In genomic region chr2:233551491-233551890, GRCh38 we compare ENCODE assay signal across 16 cellular contexts. TPM values are rescaled to one million over a fixed set of nuclear protein-coding genes. Genes with fewer than 3 reads are reported as not detected.
DNase-seq lines count a peak whose midpoint lies in the region; ATAC-seq and TF ChIP-seq lines count a peak whose summit lies in the region.
"Had no signal": no experiment of that assay in that cellular context is flagged by ENCODE, and none has a peak within 500 bp of the region (broad histone marks: within the 10 kb centered on the region; RNA-seq: fewer than 3 reads in every experiment).

No MANE protein-coding gene starts in this region.

- no peaks in the 10 kb centered on the region for H3K79me2 ChIP-seq in PC-3 (ENCODE audit: low read length)

- WGBS in urinary bladder: 67% methylated on average over 4 of the region's 4 CpGs

- H3K9ac ChIP-seq in PC-3 (ENCODE audit: low read length): no peak overlapping the region

- peak; percentile 89 for DNase-seq in HT-29 (ENCODE audit: low spot score)
- no peak for DNase-seq in PC-3
- peak; percentile 51 for DNase-seq in kidney tubule cell (ENCODE audit: low spot score)
- no peak for DNase-seq in NCI-H1048 (lab: John Stamatoyannopoulos, UW)
- DNase-seq in NCI-H2081 treated with DMSO at 0.1 percent for 48 hours (lab: John Stamatoyannopoulos, UW): no peak
- DNase-seq: AML-193; Caco-2; CD4-positive, alpha-beta T cell; DMS153; DMS79 treated with DMSO at 0.1 percent for 48 hours; GF-D8; H9; KG1 had no signal

- H3F3A ChIP-seq in PC-3 (ENCODE audit: low read length, unreplicated experiment): peaks cover 2% of the 10 kb centered on the region

- H3K4me1 ChIP-seq in PC-3 (ENCODE audit: insufficient read depth, low read length) (peaks cover 12% of the 10 kb centered on the region), urinary bladder (ENCODE audit: insufficient read depth) (no peaks in the 10 kb centered on the region)
- H3K4me1 ChIP-seq: Caco-2 had no signal

- POLR2A ChIA-PET in PC-3 (lab: Charles Lee; ENCODE audit: unreplicated experiment): interaction anchor here (0.6 to 0.8 kb wide), 2 partner anchors 70 to 102 kb away, joined by 9 to 18 read pairs; no protein-coding TSS in a partner anchor

- BruUV-seq in PC-3 (replicated peaks; lab: Mats Ljungman, UMichigan): no TSS peak

- ATAC-seq in PC-3: peak; percentile 77
- ATAC-seq in HG02938 (IDR thresholded peaks at IDR 0.05; ENCODE audit: unreplicated experiment): no peak

- H3K9me3 ChIP-seq in PC-3 (ENCODE audit: low read length): no peaks in the 10 kb centered on the region
- H3K9me3 ChIP-seq: Caco-2 had no signal

- peaks cover 25% of the 10 kb centered on the region for H3K36me3 ChIP-seq in PC-3 (ENCODE audit: low read depth, low read length)
- peaks cover 2% of the 10 kb centered on the region for H3K36me3 ChIP-seq in urinary bladder (ENCODE audit: insufficient read depth)

- intact Hi-C loops in PC-3 (cut with micrococcal nuclease): loop anchor here (2.0 to 5.0 kb wide), 2 partner anchors 65 to 156 kb away; no protein-coding TSS in a partner anchor

- H3K9me2 ChIP-seq in PC-3 (replicated peaks; ENCODE audit: low read length): no peaks in the 10 kb centered on the region

- no peak overlapping the region for H3K27ac ChIP-seq in PC-3 (ENCODE audit: low read length)
- peak overlapping the region; percentile 10 for H3K27ac ChIP-seq in urinary bladder (ENCODE audit: low read depth)
- H3K27ac ChIP-seq: C4-2B had no signal

- no peak overlapping the region for H2AFZ ChIP-seq in PC-3 (ENCODE audit: low read length)

- no peak overlapping the region for H3K4me3 ChIP-seq in PC-3 (ENCODE audit: low read length)
- H3K4me3 ChIP-seq in urinary bladder (ENCODE audit: low read depth, low read length): no peak overlapping the region

- no peaks in the 10 kb centered on the region for H3K27me3 ChIP-seq in PC-3 (ENCODE audit: low read length)

- no peak for TF ChIP-seq CTCF in PC-3 (conservative IDR thresholded peaks at IDR 0.05; ENCODE audit: low read depth, low read length)

- CTCF ChIA-PET in PC-3 (lab: Charles Lee): no interaction called here

- no peak overlapping the region for H3K4me2 ChIP-seq in PC-3 (ENCODE audit: low read length)

- no peaks in the 10 kb centered on the region for H4K20me1 ChIP-seq in PC-3 (ENCODE audit: low read length)

RNA-seq across cellular contexts. Expression of gene USP40, which starts 15.1 kb away (rescaled TPM):
- 20.4 and 21.8 TPM in 2 replicates for total RNA-seq in HT-29 (2014; rRNA removed; shearing (Covaris generic))
- total RNA-seq in PC-3 (2014; rRNA removed) (32.1 and 32.3 TPM in 2 replicates), urinary bladder (59.6 TPM)
- polyA plus RNA-seq in urinary bladder: 16.0 TPM

Comparison
In these comparisons a context has a peak if more than half of its experiments do, and no peak if none do; other contexts are left out.
1. DNase-seq: peak in HT-29 (single experiment) and kidney tubule cell (single experiment); none in PC-3 (single experiment), NCI-H1048 (single experiment) and NCI-H2081 treated with DMSO at 0.1 percent for 48 hours (single experiment).